In genomic region chr4:123102897-123103489, GRCh38 we compare ENCODE assay signal across 1 cellular context.
TF ChIP-seq lines count a peak whose summit lies in the region.

No MANE protein-coding gene starts in this region.

TF ChIP-seq in GM23338, 12 proteins besides CTCF, POLR2A, EP300 and RAD21 (continued from another document):
- TF ChIP-seq, protein P1, sequence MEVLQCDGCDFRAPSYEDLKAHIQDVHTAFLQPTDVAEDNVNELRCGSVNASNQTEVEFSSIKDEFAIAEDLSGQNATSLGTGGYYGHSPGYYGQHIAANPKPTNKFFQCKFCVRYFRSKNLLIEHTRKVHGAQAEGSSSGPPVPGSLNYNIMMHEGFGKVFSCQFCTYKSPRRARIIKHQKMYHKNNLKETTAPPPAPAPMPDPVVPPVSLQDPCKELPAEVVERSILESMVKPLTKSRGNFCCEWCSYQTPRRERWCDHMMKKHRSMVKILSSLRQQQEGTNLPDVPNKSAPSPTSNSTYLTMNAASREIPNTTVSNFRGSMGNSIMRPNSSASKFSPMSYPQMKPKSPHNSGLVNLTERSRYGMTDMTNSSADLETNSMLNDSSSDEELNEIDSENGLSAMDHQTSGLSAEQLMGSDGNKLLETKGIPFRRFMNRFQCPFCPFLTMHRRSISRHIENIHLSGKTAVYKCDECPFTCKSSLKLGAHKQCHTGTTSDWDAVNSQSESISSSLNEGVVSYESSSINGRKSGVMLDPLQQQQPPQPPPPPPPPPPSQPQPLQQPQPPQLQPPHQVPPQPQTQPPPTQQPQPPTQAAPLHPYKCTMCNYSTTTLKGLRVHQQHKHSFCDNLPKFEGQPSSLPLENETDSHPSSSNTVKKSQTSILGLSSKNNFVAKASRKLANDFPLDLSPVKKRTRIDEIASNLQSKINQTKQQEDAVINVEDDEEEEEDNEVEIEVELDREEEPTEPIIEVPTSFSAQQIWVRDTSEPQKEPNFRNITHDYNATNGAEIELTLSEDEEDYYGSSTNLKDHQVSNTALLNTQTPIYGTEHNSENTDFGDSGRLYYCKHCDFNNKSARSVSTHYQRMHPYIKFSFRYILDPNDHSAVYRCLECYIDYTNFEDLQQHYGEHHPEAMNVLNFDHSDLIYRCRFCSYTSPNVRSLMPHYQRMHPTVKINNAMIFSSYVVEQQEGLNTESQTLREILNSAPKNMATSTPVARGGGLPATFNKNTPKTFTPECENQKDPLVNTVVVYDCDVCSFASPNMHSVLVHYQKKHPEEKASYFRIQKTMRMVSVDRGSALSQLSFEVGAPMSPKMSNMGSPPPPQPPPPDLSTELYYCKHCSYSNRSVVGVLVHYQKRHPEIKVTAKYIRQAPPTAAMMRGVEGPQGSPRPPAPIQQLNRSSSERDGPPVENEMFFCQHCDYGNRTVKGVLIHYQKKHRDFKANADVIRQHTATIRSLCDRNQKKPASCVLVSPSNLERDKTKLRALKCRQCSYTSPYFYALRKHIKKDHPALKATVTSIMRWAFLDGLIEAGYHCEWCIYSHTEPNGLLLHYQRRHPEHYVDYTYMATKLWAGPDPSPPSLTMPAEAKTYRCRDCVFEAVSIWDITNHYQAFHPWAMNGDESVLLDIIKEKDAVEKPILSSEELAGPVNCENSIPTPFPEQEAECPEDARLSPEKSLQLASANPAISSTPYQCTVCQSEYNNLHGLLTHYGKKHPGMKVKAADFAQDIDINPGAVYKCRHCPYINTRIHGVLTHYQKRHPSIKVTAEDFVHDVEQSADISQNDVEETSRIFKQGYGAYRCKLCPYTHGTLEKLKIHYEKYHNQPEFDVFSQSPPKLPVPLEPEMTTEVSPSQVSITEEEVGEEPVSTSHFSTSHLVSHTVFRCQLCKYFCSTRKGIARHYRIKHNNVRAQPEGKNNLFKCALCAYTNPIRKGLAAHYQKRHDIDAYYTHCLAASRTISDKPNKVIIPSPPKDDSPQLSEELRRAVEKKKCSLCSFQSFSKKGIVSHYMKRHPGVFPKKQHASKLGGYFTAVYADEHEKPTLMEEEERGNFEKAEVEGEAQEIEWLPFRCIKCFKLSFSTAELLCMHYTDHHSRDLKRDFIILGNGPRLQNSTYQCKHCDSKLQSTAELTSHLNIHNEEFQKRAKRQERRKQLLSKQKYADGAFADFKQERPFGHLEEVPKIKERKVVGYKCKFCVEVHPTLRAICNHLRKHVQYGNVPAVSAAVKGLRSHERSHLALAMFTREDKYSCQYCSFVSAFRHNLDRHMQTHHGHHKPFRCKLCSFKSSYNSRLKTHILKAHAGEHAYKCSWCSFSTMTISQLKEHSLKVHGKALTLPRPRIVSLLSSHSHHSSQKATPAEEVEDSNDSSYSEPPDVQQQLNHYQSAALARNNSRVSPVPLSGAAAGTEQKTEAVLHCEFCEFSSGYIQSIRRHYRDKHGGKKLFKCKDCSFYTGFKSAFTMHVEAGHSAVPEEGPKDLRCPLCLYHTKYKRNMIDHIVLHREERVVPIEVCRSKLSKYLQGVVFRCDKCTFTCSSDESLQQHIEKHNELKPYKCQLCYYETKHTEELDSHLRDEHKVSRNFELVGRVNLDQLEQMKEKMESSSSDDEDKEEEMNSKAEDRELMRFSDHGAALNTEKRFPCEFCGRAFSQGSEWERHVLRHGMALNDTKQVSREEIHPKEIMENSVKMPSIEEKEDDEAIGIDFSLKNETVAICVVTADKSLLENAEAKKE (CRISPR knock-in tag; IDR thresholded peaks at IDR 0.05): no peak
- TF ChIP-seq, protein P2, sequence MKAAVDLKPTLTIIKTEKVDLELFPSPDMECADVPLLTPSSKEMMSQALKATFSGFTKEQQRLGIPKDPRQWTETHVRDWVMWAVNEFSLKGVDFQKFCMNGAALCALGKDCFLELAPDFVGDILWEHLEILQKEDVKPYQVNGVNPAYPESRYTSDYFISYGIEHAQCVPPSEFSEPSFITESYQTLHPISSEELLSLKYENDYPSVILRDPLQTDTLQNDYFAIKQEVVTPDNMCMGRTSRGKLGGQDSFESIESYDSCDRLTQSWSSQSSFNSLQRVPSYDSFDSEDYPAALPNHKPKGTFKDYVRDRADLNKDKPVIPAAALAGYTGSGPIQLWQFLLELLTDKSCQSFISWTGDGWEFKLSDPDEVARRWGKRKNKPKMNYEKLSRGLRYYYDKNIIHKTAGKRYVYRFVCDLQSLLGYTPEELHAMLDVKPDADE (IDR thresholded peaks at IDR 0.05): no peak
- no peak for TF ChIP-seq JUNB (IDR thresholded peaks at IDR 0.05; ENCODE audit: unreplicated experiment)
- no peak for TF ChIP-seq STAT1 (IDR thresholded peaks at IDR 0.05; ENCODE audit: unreplicated experiment)
